Comparison of ENCODE assay signal across 8 cellular contexts in the genomic region with DNA sequence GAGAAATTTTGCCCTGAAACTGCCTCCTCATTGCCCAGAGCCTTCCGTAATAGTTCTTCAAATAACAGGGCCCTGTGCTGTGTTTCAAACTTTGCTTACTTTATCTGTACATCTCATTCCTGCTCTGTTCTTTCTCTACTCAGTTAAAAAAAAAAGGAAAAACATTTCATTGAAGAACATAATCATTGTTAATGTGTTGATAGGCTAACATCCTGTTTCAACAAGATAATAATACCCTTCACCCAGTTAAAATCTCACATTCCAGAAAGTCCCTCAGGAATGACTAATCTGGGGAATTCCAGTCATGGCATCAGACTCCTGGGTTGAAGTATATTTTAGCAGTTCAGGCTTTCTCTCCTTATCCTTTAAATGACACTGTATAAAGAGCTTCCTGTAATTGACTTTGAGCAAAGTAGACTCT. TPM values are rescaled to one million over a fixed set of nuclear protein-coding genes. Genes with fewer than 3 reads are reported as not detected.
DNase-seq lines count a peak whose midpoint lies in the region; ATAC-seq and TF ChIP-seq lines count a peak whose summit lies in the region.

No MANE protein-coding gene starts in this region.

- H3K4me3 ChIP-seq in mesodermal cell (ENCODE audit: extremely low read depth, insufficient read depth, low read length, poor library complexity, severe bottlenecking), result no peak overlapping the region
- H3K4me3 ChIP-seq in effector memory CD4-positive, alpha-beta T cell (ENCODE audit: insufficient read depth, low read depth, low read length, poor library complexity, severe bottlenecking), result no peak overlapping the region

- 25% methylated on average over 1 of the region's 1 CpG; no CpG with 5 or more reads in 1 of the 2 experiments for WGBS in mesodermal cell (ENCODE audit: insufficient coverage in 2 of 2), 2 experiments

- no peaks in the 10 kb centered on the region for H3K36me3 ChIP-seq in mesodermal cell (ENCODE audit: control insufficient read depth, insufficient read depth, low read length)
- no peaks in the 10 kb centered on the region for H3K36me3 ChIP-seq in effector memory CD4-positive, alpha-beta T cell (ENCODE audit: control insufficient read depth, insufficient read depth, low read length)

- H3K9me3 ChIP-seq in mesodermal cell (ENCODE audit: control insufficient read depth, low read length), result no peaks in the 10 kb centered on the region
- no peaks in the 10 kb centered on the region for H3K9me3 ChIP-seq in effector memory CD4-positive, alpha-beta T cell (ENCODE audit: control insufficient read depth, low read length)

- peak; percentile 41; the same call in 1 of the 2 replicates for TF ChIP-seq EP300 in Ishikawa (IDR thresholded peaks at IDR 0.05; ENCODE audit: borderline replicate concordance)

- no peaks in the 10 kb centered on the region for H3K27me3 ChIP-seq in effector memory CD4-positive, alpha-beta T cell (replicated peaks; ENCODE audit: control insufficient read depth, insufficient read depth, low read length, poor library complexity, severe bottlenecking)

- ATAC-seq in GM21423 (IDR thresholded peaks at IDR 0.05; ENCODE audit: unreplicated experiment), result no peak

- no peak for TF ChIP-seq RAD21 in Ishikawa (IDR thresholded peaks at IDR 0.05; ENCODE audit: low read depth)

- H3K27ac ChIP-seq in mesodermal cell (ENCODE audit: low read depth, low read length, severe bottlenecking), result peak overlapping the region; percentile 99
- H3K27ac ChIP-seq in effector memory CD4-positive, alpha-beta T cell (ENCODE audit: insufficient read depth, low read length, poor library complexity, severe bottlenecking), result no peak overlapping the region

- peaks cover 54% of the 10 kb centered on the region for H3K4me1 ChIP-seq in mesodermal cell (ENCODE audit: control insufficient read depth, insufficient read depth, low read length, poor library complexity, severe bottlenecking)
- no peaks in the 10 kb centered on the region for H3K4me1 ChIP-seq in effector memory CD4-positive, alpha-beta T cell (ENCODE audit: control insufficient read depth, insufficient read depth, low read length, poor library complexity, severe bottlenecking)

- DNase-seq in AG08396 (ENCODE audit: low spot score) (peak; percentile 39), dedifferentiated amniotic fluid mesenchymal stem cell (ENCODE audit: extremely low spot score) (peak; percentile 71), C1 segment of cervical spinal cord (lab: John Stamatoyannopoulos, UW) (no peak), hippocampal formation (lab: John Stamatoyannopoulos, UW) (no peak)
- DNase-seq in effector memory CD4-positive, alpha-beta T cell, result no peak

TF ChIP-seq in Ishikawa, 13 proteins besides CTCF, POLR2A, EP300 and RAD21:
- TF ChIP-seq EGR1 (IDR thresholded peaks at IDR 0.05), result no peak
- TF ChIP-seq, protein P1, sequence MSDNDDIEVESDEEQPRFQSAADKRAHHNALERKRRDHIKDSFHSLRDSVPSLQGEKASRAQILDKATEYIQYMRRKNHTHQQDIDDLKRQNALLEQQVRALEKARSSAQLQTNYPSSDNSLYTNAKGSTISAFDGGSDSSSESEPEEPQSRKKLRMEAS (IDR thresholded peaks at IDR 0.05), result 0 out of 2 replicates have a peak, but pooled peaks have one; percentile 8
- TF ChIP-seq TEAD4 (IDR thresholded peaks at IDR 0.05), result peak; percentile 86
- TF ChIP-seq ZBTB7A (IDR thresholded peaks at IDR 0.05; ENCODE audit: low read depth), result no peak
- no peak for TF ChIP-seq CEBPB (IDR thresholded peaks at IDR 0.05)
TF ChIP-seq in Ishikawa: peak in this region for 2.

RNA-seq across cellular contexts. Expression of a gene that starts 45.6 kb away (rescaled TPM):
- polyA plus RNA-seq in mesodermal cell (2013, experiment 1 of 2), result 473 TPM
- polyA plus RNA-seq in mesodermal cell (2013, experiment 2 of 2), result 410 TPM

RNA-seq across cellular contexts. Expression of a gene that starts 58.2 kb away (rescaled TPM):
- 65.1 TPM for polyA plus RNA-seq in mesodermal cell (2013, experiment 1 of 2)
- 73.7 TPM for polyA plus RNA-seq in mesodermal cell (2013, experiment 2 of 2)

Comparison
In these comparisons a context has a peak if more than half of its experiments do, and no peak if none do; other contexts are left out.
1. DNase-seq: peak in AG08396 (single experiment) and dedifferentiated amniotic fluid mesenchymal stem cell (single experiment); none in C1 segment of cervical spinal cord (0 of 14), hippocampal formation (0 of 2) and effector memory CD4-positive, alpha-beta T cell (0 of 3).